25 cellular contexts compared by ENCODE assay signal in the genomic region with DNA sequence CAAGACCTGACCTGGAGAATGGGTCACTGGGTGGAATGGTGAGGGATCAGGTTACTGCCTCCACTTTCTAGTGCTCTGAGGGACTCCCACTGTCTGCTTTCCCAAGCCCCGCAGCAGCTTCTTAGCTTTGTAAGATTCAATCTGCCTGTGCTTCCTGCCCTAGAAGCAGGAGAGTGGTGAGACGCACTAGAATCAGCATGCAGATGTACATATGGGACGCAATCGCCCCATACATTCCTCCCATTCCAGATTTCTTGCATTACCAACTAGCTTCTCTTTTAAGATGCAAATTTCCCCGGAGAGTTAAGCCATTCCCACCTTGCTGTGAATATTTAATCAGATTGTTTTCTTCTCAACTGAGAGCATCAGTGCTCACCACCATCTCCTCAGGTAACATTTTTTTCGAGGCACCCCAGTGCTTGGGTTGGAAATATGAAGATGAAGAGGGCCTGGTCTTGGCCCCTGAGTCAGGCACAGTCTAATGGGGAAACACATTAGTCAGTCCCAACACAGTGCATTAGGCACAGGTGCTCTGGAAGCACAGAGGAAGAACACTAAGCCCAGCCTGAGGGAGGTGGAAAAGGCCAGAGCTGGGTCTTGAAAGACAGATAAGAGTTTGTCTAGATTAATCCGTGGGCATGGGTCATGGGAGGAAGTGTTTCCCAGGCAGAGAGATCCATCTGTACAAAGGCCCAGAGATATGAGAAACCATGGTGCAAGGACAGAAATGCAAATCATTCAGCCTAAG.
DNase-seq lines count a peak whose midpoint lies in the region; ATAC-seq, FAIRE-seq and TF ChIP-seq lines count a peak whose summit lies in the region.
"Had no signal": no experiment of that assay in that cellular context is flagged by ENCODE, and none has a peak within 500 bp of the region (broad histone marks: within the 10 kb centered on the region; RNA-seq: fewer than 3 reads in every experiment).

No MANE protein-coding gene starts in this region.

- POLR2A ChIA-PET in PC-9 (lab: Charles Lee; ENCODE audit: unreplicated experiment), result no interaction called here
- POLR2A ChIA-PET in H1 (lab: Charles Lee; ENCODE audit: partially characterized antibody), result interaction anchor here (1.2 kb wide), 2 partner anchors 27 to 67 kb away, joined by 3 read pairs; no protein-coding TSS in a partner anchor
- POLR2A ChIA-PET in naive thymus-derived CD4-positive, alpha-beta T cell (lab: Charles Lee), result no interaction called here

- no peak overlapping the region for H3K4me3 Mint-ChIP-seq in naive thymus-derived CD4-positive, alpha-beta T cell
- H3K4me3 Mint-ChIP-seq: naive B cell had no signal

- peak overlapping the region; percentile 48; the same call in 1 of the 2 replicates for H3K18ac ChIP-seq in H1 (ENCODE audit: extremely low read depth, low read length)
- H3K18ac ChIP-seq in mesendoderm (ENCODE audit: low read length), result no peak overlapping the region

- no peak overlapping the region for H3K56ac ChIP-seq in H1 (replicated peaks; ENCODE audit: insufficient read length, low read depth, low read length)
- no peak overlapping the region for H3K56ac ChIP-seq in mesendoderm (ENCODE audit: low read length)

- H3K23ac ChIP-seq in H1 (ENCODE audit: insufficient read length), result no peak overlapping the region
- no peak overlapping the region for H3K23ac ChIP-seq in mesendoderm (ENCODE audit: low read length)

- H3F3A ChIP-seq in GM23248 (ENCODE audit: insufficient read depth) (peaks cover 18% of the 10 kb centered on the region; the same call in 1 of the 2 replicates), PC-9 (ENCODE audit: insufficient read depth, low read depth) (peaks cover 13% of the 10 kb centered on the region; the same call in 1 of the 2 replicates)

- no peak overlapping the region for H3K27ac Mint-ChIP-seq in naive thymus-derived CD4-positive, alpha-beta T cell
- H3K27ac Mint-ChIP-seq: activated naive CD4-positive, alpha-beta T cell treated with anti-CD3 and anti-CD28 coated beads, Interleukin-2, amount 50 U/mL, for 72 hours had no signal

- TF ChIP-seq EP300 in H1 (IDR thresholded peaks at IDR 0.05; ENCODE audit: borderline replicate concordance in 1 of 2, low read depth in 2 of 2, low read length in 2 of 2), result 0 out of 3 replicates have a peak, but pooled peaks of 1 of the 2 experiments have one; percentile 32

- H3K79me1 ChIP-seq in H1 (ENCODE audit: low read depth, low read length) (no peaks in the 10 kb centered on the region), mesendoderm (ENCODE audit: low read length) (no peaks in the 10 kb centered on the region)

- ATAC-seq in naive thymus-derived CD4-positive, alpha-beta T cell, result no peak
- no peak for ATAC-seq in HG03520 (IDR thresholded peaks at IDR 0.05; ENCODE audit: unreplicated experiment)
- ATAC-seq: activated naive CD4-positive, alpha-beta T cell treated with anti-CD3 and anti-CD28 coated beads, Interleukin-2, amount 50 U/mL, for 72 hours; body of pancreas; right cardiac atrium had no signal

- TF ChIP-seq POLR2A in H1 (IDR thresholded peaks at IDR 0.05; ENCODE audit: control extremely low read depth in 1 of 2, low read depth in 2 of 2, low read length in 2 of 2), result peak in 1 of 2 experiments; percentile 40; a peak in 1 of 3 replicates

- no peaks in the 10 kb centered on the region for H3K4me1 Mint-ChIP-seq in naive thymus-derived CD4-positive, alpha-beta T cell
- H3K4me1 Mint-ChIP-seq: naive B cell had no signal

- intact Hi-C loops in PC-9 (cut with micrococcal nuclease; ENCODE audit: unreplicated experiment), result no loop called here
- intact Hi-C loops in naive thymus-derived CD4-positive, alpha-beta T cell (cut with micrococcal nuclease), result no loop called here

- H2BK120ac ChIP-seq in H1 (replicated peaks; ENCODE audit: low read depth, low read length) (no peak overlapping the region), mesendoderm (ENCODE audit: low read depth, low read length) (no peak overlapping the region)

- peak; percentile 98 for FAIRE-seq in H1 (lab: Jason Lieb, UNC)
- FAIRE-seq: colon, GM18507, islet of Langerhans had no signal

- BruUV-seq in PC-9 (replicated peaks; lab: Mats Ljungman, UMichigan), result no TSS peak

- in situ Hi-C loops in GM23248 (cut with MboI), result no loop called here

- H3K9me3 ChIP-seq in GM23248 (ENCODE audit: low read depth) (no peaks in the 10 kb centered on the region), PC-9 (ENCODE audit: insufficient read depth, low read depth) (no peaks in the 10 kb centered on the region), H1 (ENCODE audit: insufficient read depth in 2 of 2, low read depth in 1 of 2, low read length in 1 of 2) (no peaks in the 10 kb centered on the region)
- H3K9me3 ChIP-seq in naive thymus-derived CD4-positive, alpha-beta T cell (ENCODE audit: control insufficient read depth in 2 of 3, low read length in 3 of 3), result no peaks in the 10 kb centered on the region
- H3K9me3 ChIP-seq: BLaER1 treated with 17β-estradiol and CSF1 and Interleukin-3, amounts not matched to agents 10 nM and 100 nM; body of pancreas; ovary had no signal

- WGBS in GM23248 (ENCODE audit: low coverage in 1 of 2, low lambda C conversion rate in 2 of 2, missing lambda C conversion rate in 2 of 2), 2 experiments, result 4 to 46% methylated on average over 3 to 6 of the region's 7 CpGs
- WGBS in H1 (ENCODE audit: extremely low coverage in 1 of 2, insufficient coverage in 1 of 2, insufficient read length in 1 of 2, insufficient replicate concordance in 2 of 2, low coverage in 1 of 2, low lambda C conversion rate in 2 of 2, missing lambda C conversion rate in 1 of 2), 2 experiments, result 9% methylated on average over 7 of the region's 7 CpGs; no CpG with 5 or more reads in 1 of the 2 experiments
- no CpG with 5 or more reads among the region's 7 CpGs for WGBS in mesendoderm (ENCODE audit: extremely low coverage, insufficient coverage, low lambda C conversion rate)

- no peaks in the 10 kb centered on the region for H3K9me3 Mint-ChIP-seq in naive thymus-derived CD4-positive, alpha-beta T cell
- H3K9me3 Mint-ChIP-seq: activated naive CD4-positive, alpha-beta T cell treated with anti-CD3 and anti-CD28 coated beads, Interleukin-2, amount 50 U/mL, for 72 hours had no signal

- H3K36me3 ChIP-seq in GM23248 (ENCODE audit: low read depth), result no peaks in the 10 kb centered on the region
- H3K36me3 ChIP-seq in PC-9 (ENCODE audit: low read depth), result no peaks in the 10 kb centered on the region
- H3K36me3 ChIP-seq in H1 (ENCODE audit: control insufficient read depth in 2 of 4, insufficient read depth in 4 of 4, low read length in 3 of 4), result no peaks in the 10 kb centered on the region
- H3K36me3 ChIP-seq in mesendoderm (ENCODE audit: control insufficient read depth, insufficient read depth, low read length), result no peaks in the 10 kb centered on the region
- H3K36me3 ChIP-seq in naive thymus-derived CD4-positive, alpha-beta T cell (ENCODE audit: control insufficient read depth in 2 of 3, insufficient read depth in 3 of 3, low read length in 3 of 3), result no peaks in the 10 kb centered on the region
- H3K36me3 ChIP-seq: BLaER1 treated with 17β-estradiol and CSF1 and Interleukin-3, amounts not matched to agents 10 nM and 100 nM; ovary had no signal

- H2BK20ac ChIP-seq in H1 (ENCODE audit: low read length), result peak overlapping the region; percentile 80; the same call in 1 of the 2 replicates

- H3K79me2 ChIP-seq in GM23248 (ENCODE audit: insufficient read depth) (no peaks in the 10 kb centered on the region), PC-9 (ENCODE audit: low read depth) (no peaks in the 10 kb centered on the region), H1 (ENCODE audit: control insufficient read depth in 1 of 2, insufficient read depth in 2 of 2, low read length in 2 of 2) (no peaks in the 10 kb centered on the region), mesendoderm (ENCODE audit: control insufficient read depth, insufficient read depth, low read length) (no peaks in the 10 kb centered on the region)

- peak overlapping the region; percentile 12 for H3K4me2 ChIP-seq in GM23248 (ENCODE audit: unreplicated experiment)
- H3K4me2 ChIP-seq in PC-9, result 0 out of 2 replicates have a peak overlapping the region, but pooled peaks have one; percentile 0
- peak overlapping the region; percentile 33 to 42; a peak in 3 of 4 replicates for H3K4me2 ChIP-seq in H1 (ENCODE audit: insufficient read depth in 1 of 2, low read depth in 2 of 2, low read length in 2 of 2)
- no peak overlapping the region for H3K4me2 ChIP-seq in mesendoderm (ENCODE audit: low read length)
- H3K4me2 ChIP-seq: BLaER1 treated with 17β-estradiol and CSF1 and Interleukin-3, amounts not matched to agents 10 nM and 100 nM had no signal

- TF ChIP-seq RAD21 in H1 (IDR thresholded peaks at IDR 0.05 in 1 of 2, conservative IDR thresholded peaks at IDR 0.05 in 1 of 2; ENCODE audit: low read depth in 2 of 2, low read length in 2 of 2), result no peak

- peak overlapping the region; percentile 70 for H3K27ac ChIP-seq in GM23248
- no peak overlapping the region for H3K27ac ChIP-seq in PC-9
- H3K27ac ChIP-seq in H1 (ENCODE audit: low read depth, low read length), result no peak overlapping the region; the same call in 1 of the 2 replicates
- H3K27ac ChIP-seq in mesendoderm (ENCODE audit: low read depth, low read length), result peak overlapping the region; percentile 56
- no peak overlapping the region for H3K27ac ChIP-seq in naive thymus-derived CD4-positive, alpha-beta T cell (ENCODE audit: low read depth, low read length)
- H3K27ac ChIP-seq: BLaER1 treated with 17β-estradiol and CSF1 and Interleukin-3, amounts not matched to agents 10 nM and 100 nM; body of pancreas; ovary; RWPE1 had no signal

- H3K4ac ChIP-seq in H1 (replicated peaks; ENCODE audit: insufficient read length, low read depth, low read length) (no peak overlapping the region), mesendoderm (ENCODE audit: low read depth, low read length) (no peak overlapping the region)

- peaks cover 0 to 4% (median 0%) of the 10 kb centered on the region in 5 donors for H3K36me3 Mint-ChIP-seq in naive thymus-derived CD4-positive, alpha-beta T cell
- H3K36me3 Mint-ChIP-seq: activated naive CD4-positive, alpha-beta T cell treated with anti-CD3 and anti-CD28 coated beads, Interleukin-2, amount 50 U/mL, for 72 hours had no signal

- H3K9ac ChIP-seq in GM23248 (no peak overlapping the region), H1 (replicated peaks in 1 of 4; ENCODE audit: extremely low read depth in 1 of 4, low read depth in 3 of 4, low read length in 3 of 4) (no peak overlapping the region), mesendoderm (ENCODE audit: low read length) (no peak overlapping the region)
- H3K9ac ChIP-seq: BLaER1 treated with 17β-estradiol and CSF1 and Interleukin-3, amounts not matched to agents 10 nM and 100 nM had no signal

- H2BK5ac ChIP-seq in H1 (ENCODE audit: low read depth, low read length), result peak overlapping the region; percentile 85
- no peak overlapping the region for H2BK5ac ChIP-seq in mesendoderm (ENCODE audit: low read length)

- CTCF ChIA-PET in PC-9 (lab: Charles Lee), result interaction anchor here (1.0 kb wide), 1 partner anchor 10 kb away, joined by 3 read pairs; no protein-coding TSS in a partner anchor
- CTCF ChIA-PET in H1 (lab: Charles Lee; ENCODE audit: partially characterized antibody), result interaction anchor here (0.9 to 1.2 kb wide), 3 partner anchors 19 to 40 kb away, joined by 3 read pairs; no protein-coding TSS in a partner anchor
- CTCF ChIA-PET in naive thymus-derived CD4-positive, alpha-beta T cell (lab: Charles Lee), result no interaction called here

- H2BK12ac ChIP-seq in H1 (ENCODE audit: low read depth, low read length), result peak overlapping the region; percentile 90; the same call in 1 of the 2 replicates

- H2BK15ac ChIP-seq in H1 (ENCODE audit: low read length) (no peak overlapping the region), mesendoderm (replicated peaks; ENCODE audit: low read depth) (no peak overlapping the region)

- TF ChIP-seq CTCF in PC-9 (conservative IDR thresholded peaks at IDR 0.05) (no peak), H1 (IDR thresholded peaks at IDR 0.05; ENCODE audit: control extremely low read depth in 1 of 3, insufficient read depth in 1 of 3, low read depth in 1 of 3, low read length in 3 of 3) (no peak)

- no peaks in the 10 kb centered on the region for H3K23me2 ChIP-seq in H1 (ENCODE audit: low read depth, low read length)

- H3K4me3 ChIP-seq in GM23248, result no peak overlapping the region
- no peak overlapping the region for H3K4me3 ChIP-seq in PC-9
- no peak overlapping the region for H3K4me3 ChIP-seq in H1 (ENCODE audit: extremely low read depth in 1 of 4, insufficient read depth in 2 of 4, low read depth in 3 of 4, low read length in 4 of 4)
- H3K4me3 ChIP-seq in mesendoderm (ENCODE audit: low read length), result no peak overlapping the region
- H3K4me3 ChIP-seq in naive thymus-derived CD4-positive, alpha-beta T cell (ENCODE audit: low read length), result no peak overlapping the region
- H3K4me3 ChIP-seq: BLaER1 treated with 17β-estradiol and CSF1 and Interleukin-3, amounts not matched to agents 10 nM and 100 nM; body of pancreas; lung; ovary had no signal

- DNase-seq in GM23248 (no peak), PC-9 (no peak), H1 (ENCODE audit: low read depth in 1 of 2, low spot score in 2 of 2) (no peak), mesendoderm (peak; percentile 76), NCI-H2196 treated with DMSO at 0.1 percent for 48 hours (lab: John Stamatoyannopoulos, UW; ENCODE audit: unreplicated experiment) (no peak), NOMO-1 treated with dmso at 0.1 percent for 144 hours (lab: John Stamatoyannopoulos, UW; ENCODE audit: unreplicated experiment) (no peak)
- no peak for DNase-seq in naive thymus-derived CD4-positive, alpha-beta T cell
- DNase-seq: activated CD4-positive, alpha-beta T cell treated with anti-CD3 and anti-CD28 coated beads for 48 hours; body of pancreas; Kasumi-1; naive B cell; NCI-H1048; NCI-H187 treated with DMSO at 0.1 percent for 48 hours; NCI-H2227 treated with DMSO at 0.1 percent for 48 hours; ovary; right cardiac atrium; stimulated activated CD4-positive, alpha-beta T cell treated with anti-CD3 and anti-CD28 coated beads, Interleukin-15, amount 100 ng/mL, for 24 hours had no signal

- H3K27me3 ChIP-seq in GM23248 (replicated peaks; ENCODE audit: insufficient read depth) (no peaks in the 10 kb centered on the region), PC-9 (ENCODE audit: insufficient read depth, low read depth) (no peaks in the 10 kb centered on the region), H1 (replicated peaks in 1 of 4; ENCODE audit: control insufficient read depth in 3 of 4, extremely low read depth in 1 of 4, insufficient read depth in 3 of 4, low read length in 3 of 4) (no peaks in the 10 kb centered on the region), mesendoderm (ENCODE audit: insufficient read depth, low read length, poor library complexity) (no peaks in the 10 kb centered on the region)
- H3K27me3 ChIP-seq in naive thymus-derived CD4-positive, alpha-beta T cell (ENCODE audit: control insufficient read depth in 2 of 2, insufficient read depth in 2 of 2, low read length in 2 of 2), result no peaks in the 10 kb centered on the region
- H3K27me3 ChIP-seq: body of pancreas, ovary had no signal

- peak overlapping the region; percentile 6 for H4K5ac ChIP-seq in H1 (ENCODE audit: insufficient read length, low read depth, low read length)
- H4K5ac ChIP-seq in mesendoderm (ENCODE audit: low read length), result no peak overlapping the region

- H4K20me1 ChIP-seq in GM23248 (ENCODE audit: insufficient read depth), result no peaks in the 10 kb centered on the region
- no peaks in the 10 kb centered on the region for H4K20me1 ChIP-seq in PC-9 (ENCODE audit: insufficient read depth)
- H4K20me1 ChIP-seq in H1 (replicated peaks in 1 of 2; ENCODE audit: control insufficient read depth in 1 of 2, insufficient read depth in 2 of 2, low read length in 2 of 2), result no peaks in the 10 kb centered on the region

- H4K91ac ChIP-seq in H1 (replicated peaks; ENCODE audit: insufficient read length, low read length), result peak overlapping the region; percentile 80

- no peak overlapping the region for H2AFZ ChIP-seq in GM23248
- H2AFZ ChIP-seq in PC-9, result no peak overlapping the region
- H2AFZ ChIP-seq in H1 (ENCODE audit: low read length), result no peak overlapping the region

- no peaks in the 10 kb centered on the region for H3K9me2 ChIP-seq in GM23248 (ENCODE audit: insufficient read depth)
- H3K9me2 ChIP-seq in PC-9 (ENCODE audit: insufficient read depth), result no peaks in the 10 kb centered on the region

- H3K14ac ChIP-seq in H1 (ENCODE audit: insufficient read length), result no peak overlapping the region

- peak overlapping the region; percentile 59; the same call in 1 of the 2 replicates for H4K8ac ChIP-seq in H1 (ENCODE audit: extremely low read depth, insufficient read depth, low read length)
- H4K8ac ChIP-seq in mesendoderm (ENCODE audit: low read depth, low read length), result no peak overlapping the region

- H3K4me1 ChIP-seq in GM23248 (ENCODE audit: insufficient read depth) (peaks cover 52% of the 10 kb centered on the region), PC-9 (replicated peaks; ENCODE audit: insufficient read depth) (peaks cover 28% of the 10 kb centered on the region), H1 (replicated peaks in 1 of 4; ENCODE audit: control insufficient read depth in 3 of 4, insufficient read depth in 4 of 4, low read length in 3 of 4) (peaks cover 2 to 28% (median 14%) of the 10 kb centered on the region in 4 experiments; a peak in 6 of 7 replicates), mesendoderm (ENCODE audit: control insufficient read depth, low read depth, low read length) (peaks cover 5% of the 10 kb centered on the region)
- H3K4me1 ChIP-seq in naive thymus-derived CD4-positive, alpha-beta T cell (ENCODE audit: control insufficient read depth in 2 of 2, insufficient read depth in 2 of 2, low read length in 2 of 2), result no peaks in the 10 kb centered on the region

- H3K27me3 Mint-ChIP-seq in naive thymus-derived CD4-positive, alpha-beta T cell, result peaks cover 0 to 11% (median 3%) of the 10 kb centered on the region in 5 donors

- H2AK5ac ChIP-seq in H1 (ENCODE audit: low read depth, low read length) (peak overlapping the region; percentile 86), mesendoderm (ENCODE audit: low read length) (no peak overlapping the region)

Comparison
In these comparisons a context has a peak if more than half of its experiments do, and no peak if none do; other contexts are left out.
1. H3K27ac ChIP-seq: peak in GM23248 (single experiment) and mesendoderm (single experiment); none in PC-9 (single experiment), H1 (single experiment) and naive thymus-derived CD4-positive, alpha-beta T cell (single experiment).